ENCODE assay signal across 8 cellular contexts in the genomic region with DNA sequence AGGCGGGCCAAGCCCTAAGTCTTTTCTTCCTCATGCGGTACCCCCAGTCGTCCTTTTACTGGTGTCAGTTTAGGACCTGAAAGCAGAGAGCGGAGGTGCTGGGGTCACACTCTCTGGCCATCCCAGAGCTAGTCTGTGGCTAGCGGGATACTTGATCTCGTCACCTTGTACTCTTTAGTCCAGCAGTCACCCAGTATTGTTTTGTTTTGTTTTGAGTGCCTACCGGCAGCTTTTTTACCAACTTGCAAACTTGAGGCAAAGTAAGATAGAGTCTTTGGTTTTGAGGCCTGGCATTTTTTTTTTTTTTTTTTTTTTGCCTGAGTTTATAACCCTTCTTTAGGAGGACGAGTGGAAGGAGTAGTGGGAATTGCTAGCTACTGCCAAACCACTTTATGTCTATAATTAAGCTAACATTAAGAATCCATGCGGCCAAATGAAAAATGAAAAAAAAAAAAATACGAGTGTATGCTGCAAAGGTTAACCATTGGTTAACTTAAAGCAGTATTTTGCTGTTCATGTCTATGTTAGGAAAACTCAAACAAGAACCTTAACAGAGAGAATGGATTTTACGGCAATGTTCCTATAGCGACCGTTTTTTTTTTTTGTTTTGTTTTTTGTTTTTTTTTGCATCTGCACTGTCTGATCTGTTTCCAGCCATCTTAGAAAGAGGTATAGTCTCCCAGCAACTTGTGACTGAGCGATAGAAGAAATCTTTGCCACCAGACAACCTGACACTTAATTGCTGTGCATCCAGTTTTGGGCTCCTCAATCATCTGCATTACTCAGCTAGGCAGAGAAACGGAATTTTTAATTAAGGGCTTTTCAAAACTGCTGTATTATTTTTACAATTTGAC. TPM values are rescaled to one million over a fixed set of nuclear protein-coding genes. Genes with fewer than 3 reads are reported as not detected.
DNase-seq lines count a peak whose midpoint lies in the region; ATAC-seq and TF ChIP-seq lines count a peak whose summit lies in the region.

No MANE protein-coding gene starts in this region.

- peaks cover 58% of the 10 kb centered on the region for H3K4me1 Mint-ChIP-seq in neural crest cell

- H3K4me1 ChIP-seq in RWPE2 (ENCODE audit: insufficient read depth, poor library complexity, severe bottlenecking), result peaks cover 22% of the 10 kb centered on the region

- H3K27ac Mint-ChIP-seq in neural crest cell (ENCODE audit: unreplicated experiment), result peak overlapping the region; percentile 99

- TF ChIP-seq POLR2A in erythroblast (IDR thresholded peaks at IDR 0.05; ENCODE audit: low read length), result no peak

- DNase-seq in NCI-H2107 treated with DMSO at 0.1 percent for 48 hours (lab: John Stamatoyannopoulos, UW; ENCODE audit: unreplicated experiment), result peak; percentile 21
- DNase-seq in NCI-H2107 (lab: John Stamatoyannopoulos, UW), result no peak
- DNase-seq in RWPE2 (ENCODE audit: low spot score), result no peak
- peak; percentile 76 to 84 for DNase-seq in erythroblast (lab: John Stamatoyannopoulos, UW)
- DNase-seq in neural crest cell (ENCODE audit: low read depth, low spot score), result no peak
- no peak for DNase-seq in germinal center (ENCODE audit: low spot score)

- peak overlapping the region; percentile 84 for H3K27ac ChIP-seq in RWPE2 (ENCODE audit: poor library complexity, severe bottlenecking)

- H3K4me3 ChIP-seq in RWPE2 (ENCODE audit: severe bottlenecking), result peak overlapping the region; percentile 60

- ATAC-seq in HG02852 (IDR thresholded peaks at IDR 0.05; ENCODE audit: unreplicated experiment) (peak; percentile 4), RWPE2 (ENCODE audit: low read depth) (no peak), HG02981 (IDR thresholded peaks at IDR 0.05; ENCODE audit: unreplicated experiment) (no peak)

- H3K27me3 ChIP-seq in RWPE2 (ENCODE audit: insufficient read depth, poor library complexity, severe bottlenecking), result no peaks in the 10 kb centered on the region

- no peaks in the 10 kb centered on the region for H3K9me3 ChIP-seq in RWPE2 (ENCODE audit: severe bottlenecking)

- TF ChIP-seq CTCF in RWPE2 (IDR thresholded peaks at IDR 0.05; ENCODE audit: poor library complexity, severe bottlenecking) (no peak), neural crest cell (conservative IDR thresholded peaks at IDR 0.05) (peak; percentile 8)

- H3K27me3 Mint-ChIP-seq in neural crest cell (ENCODE audit: low read depth), result no peaks in the 10 kb centered on the region

- peaks cover 33% of the 10 kb centered on the region for H3K36me3 ChIP-seq in RWPE2 (ENCODE audit: low read depth)

- H3K36me3 Mint-ChIP-seq in neural crest cell (ENCODE audit: low read depth), result peaks cover 6% of the 10 kb centered on the region

- H3K9me3 Mint-ChIP-seq in neural crest cell, result no peaks in the 10 kb centered on the region

- H3K4me3 Mint-ChIP-seq in neural crest cell, result peak overlapping the region; percentile 91

RNA-seq across cellular contexts. Expression of a gene that starts 56.8 kb away (rescaled TPM):
- not detected in 2 replicates for total RNA-seq in neural crest cell

Comparison
In these comparisons a context has a peak if more than half of its experiments do, and no peak if none do; other contexts are left out.
1. DNase-seq: peak in NCI-H2107 treated with DMSO at 0.1 percent for 48 hours (single experiment) and erythroblast (2 of 2); none in NCI-H2107 (single experiment), RWPE2 (single experiment), neural crest cell (single experiment) and germinal center (single experiment).